In genomic region chr10:118595598-118596425, GRCh38 we compare ENCODE assay signal across 8 cellular contexts. TPM values are rescaled to one million over a fixed set of nuclear protein-coding genes. Genes with fewer than 3 reads are reported as not detected.
DNase-seq lines count a peak whose midpoint lies in the region; ATAC-seq and TF ChIP-seq lines count a peak whose summit lies in the region.

TSS of gene PRLHR (minus strand) at chr10:118595648. CDS start at chr10:118595244, 404 bp downstream.

- peak within 1 kb of the TSS; percentile 45 for H3K4me3 Mint-ChIP-seq in CD4-positive, alpha-beta T cell
- H3K4me3 Mint-ChIP-seq in activated T-helper 2 cell treated with anti-CD3 and anti-CD28 coated beads, Interferon-gamma antibody, Interleukin-2, Interleukin-4, amounts not matched to agents 10 μg/mL and 5 μg/mL and 100 μg/mL, durations not matched to agents 14 hours and 24 hours and 36 hours (ENCODE audit: low read depth) = no peak within 1 kb of the TSS

- no peaks in the 10 kb centered on the region for H3K79me2 ChIP-seq in HCT116 (ENCODE audit: insufficient read depth, low read length)

- ATAC-seq in CD4-positive, alpha-beta T cell (ENCODE audit: poor library complexity) = no peak
- ATAC-seq in HCT116 = no peak
- no peak for ATAC-seq in HG02885 (IDR thresholded peaks at IDR 0.05; ENCODE audit: poor library complexity, unreplicated experiment)
- no peak for ATAC-seq in psoas muscle

- BruUV-seq in HCT116 (replicated peaks; lab: Mats Ljungman, UMichigan) = no TSS peak

- CTCF ChIA-PET in CD4-positive, alpha-beta T cell (lab: Charles Lee) = no interaction called here
- CTCF ChIA-PET in HCT116 (lab: Charles Lee) = interaction anchor here (0.8 to 2.4 kb wide), 3 partner anchors 20 to 172 kb away, joined by 3 to 21 read pairs (median 3); no protein-coding TSS in a partner anchor

- no peak within 1 kb of the TSS for H3K27ac ChIP-seq in CD4-positive, alpha-beta T cell (ENCODE audit: low read depth, low read length)
- H3K27ac ChIP-seq in HCT116 (ENCODE audit: low read depth, low read length) = no peak within 1 kb of the TSS
- no peak within 1 kb of the TSS for H3K27ac ChIP-seq in psoas muscle

- no peak within 1 kb of the TSS for H3K9ac ChIP-seq in HCT116 (ENCODE audit: low read length)

- no peak within 1 kb of the TSS for H2AFZ ChIP-seq in HCT116 (ENCODE audit: low read depth, low read length, poor library complexity, severe bottlenecking)

- no peak within 1 kb of the TSS for H3K4me2 ChIP-seq in HCT116 (ENCODE audit: low read length)

- no peaks in the 10 kb centered on the region for H3K9me2 ChIP-seq in HCT116 (ENCODE audit: insufficient read depth)

- H3K27me3 Mint-ChIP-seq in CD4-positive, alpha-beta T cell = peaks cover 75% of the 10 kb centered on the region
- peaks cover 32% of the 10 kb centered on the region for H3K27me3 Mint-ChIP-seq in activated T-helper 2 cell treated with anti-CD3 and anti-CD28 coated beads, Interferon-gamma antibody, Interleukin-2, Interleukin-4, amounts not matched to agents 10 μg/mL and 5 μg/mL and 100 μg/mL, durations not matched to agents 14 hours and 24 hours and 36 hours (ENCODE audit: low read depth)

- RAD21 ChIA-PET in HCT116 (lab: Charles Lee; ENCODE audit: low non-redundant PET in 1 of 2, low total read pairs in 2 of 2, uncharacterized antibody in 2 of 2, unreplicated experiment in 2 of 2) = no interaction called here

- no peaks in the 10 kb centered on the region for H3K9me3 ChIP-seq in CD4-positive, alpha-beta T cell (ENCODE audit: control insufficient read depth, low read length)
- no peaks in the 10 kb centered on the region for H3K9me3 ChIP-seq in HCT116 (ENCODE audit: control insufficient read depth in 1 of 2, insufficient read depth in 1 of 2, low read depth in 1 of 2, low read length in 2 of 2)
- H3K9me3 ChIP-seq in psoas muscle = no peaks in the 10 kb centered on the region

- no peak for TF ChIP-seq POLR2A in HCT116 (IDR thresholded peaks at IDR 0.05; ENCODE audit: borderline replicate concordance, extremely low read depth, insufficient read depth, insufficient read length)

- H3K4me1 Mint-ChIP-seq in CD4-positive, alpha-beta T cell (ENCODE audit: low read depth) = peaks cover 32% of the 10 kb centered on the region
- H3K4me1 Mint-ChIP-seq in activated T-helper 2 cell treated with anti-CD3 and anti-CD28 coated beads, Interferon-gamma antibody, Interleukin-2, Interleukin-4, amounts not matched to agents 10 μg/mL and 5 μg/mL and 100 μg/mL, durations not matched to agents 14 hours and 24 hours and 36 hours (ENCODE audit: low read depth) = no peaks in the 10 kb centered on the region

- POLR2A ChIA-PET in CD4-positive, alpha-beta T cell (lab: Charles Lee) = interaction anchor here (0.9 kb wide), 1 partner anchor 10 kb away, joined by 3 read pairs; no protein-coding TSS in a partner anchor
- POLR2A ChIA-PET in HCT116 (lab: Charles Lee) = no interaction called here

- H3K9me3 Mint-ChIP-seq in CD4-positive, alpha-beta T cell = no peaks in the 10 kb centered on the region
- no peaks in the 10 kb centered on the region for H3K9me3 Mint-ChIP-seq in activated T-helper 2 cell treated with anti-CD3 and anti-CD28 coated beads, Interferon-gamma antibody, Interleukin-2, Interleukin-4, amounts not matched to agents 10 μg/mL and 5 μg/mL and 100 μg/mL, durations not matched to agents 14 hours and 24 hours and 36 hours

- H3K36me3 ChIP-seq in HCT116 (ENCODE audit: control insufficient read depth in 1 of 2, insufficient read depth in 2 of 2, low read length in 2 of 2) (no peaks in the 10 kb centered on the region), psoas muscle (ENCODE audit: insufficient read depth in 1 of 2, low read depth in 1 of 2) (no peaks in the 10 kb centered on the region)

- H3K27me3 ChIP-seq in CD4-positive, alpha-beta T cell (ENCODE audit: control insufficient read depth, insufficient read depth, low read length) = peaks cover 53% of the 10 kb centered on the region
- H3K27me3 ChIP-seq in HCT116 (ENCODE audit: insufficient read depth, low read length) = peaks cover 51% of the 10 kb centered on the region
- H3K27me3 ChIP-seq in psoas muscle (ENCODE audit: insufficient read depth in 3 of 3, low read length in 2 of 3) = peaks cover 4 to 79% (median 16%) of the 10 kb centered on the region in 3 donors

- no peak for TF ChIP-seq CTCF in CD4-positive, alpha-beta T cell (IDR thresholded peaks at IDR 0.05)
- TF ChIP-seq CTCF in HCT116 (IDR thresholded peaks at IDR 0.05 in 2 of 3, conservative IDR thresholded peaks at IDR 0.05 in 1 of 3; ENCODE audit: borderline replicate concordance in 1 of 3, insufficient read depth in 1 of 3, low read depth in 2 of 3, low read length in 2 of 3) = no peak
- TF ChIP-seq CTCF in psoas muscle (IDR thresholded peaks at IDR 0.05) = no peak

- no peaks in the 10 kb centered on the region for H3K36me3 Mint-ChIP-seq in CD4-positive, alpha-beta T cell (ENCODE audit: low read depth)
- H3K36me3 Mint-ChIP-seq in activated T-helper 2 cell treated with anti-CD3 and anti-CD28 coated beads, Interferon-gamma antibody, Interleukin-2, Interleukin-4, amounts not matched to agents 10 μg/mL and 5 μg/mL and 100 μg/mL, durations not matched to agents 14 hours and 24 hours and 36 hours (ENCODE audit: low read depth) = no peaks in the 10 kb centered on the region

- 2 to 4% (median 3%) methylated on average over 44 to 52 of the region's 52 CpGs for WGBS in psoas muscle, 3 donors

- H3K27ac Mint-ChIP-seq in CD4-positive, alpha-beta T cell = no peak within 1 kb of the TSS
- H3K27ac Mint-ChIP-seq in activated T-helper 2 cell treated with anti-CD3 and anti-CD28 coated beads, Interferon-gamma antibody, Interleukin-2, Interleukin-4, amounts not matched to agents 10 μg/mL and 5 μg/mL and 100 μg/mL, durations not matched to agents 14 hours and 24 hours and 36 hours = no peak within 1 kb of the TSS

- TF ChIP-seq RAD21 in HCT116 (IDR thresholded peaks at IDR 0.05; ENCODE audit: low read depth) = no peak

- H3K4me3 ChIP-seq in HCT116 (replicated peaks in 1 of 2; ENCODE audit: low read depth in 1 of 2, low read length in 2 of 2) = no peak within 1 kb of the TSS
- H3K4me3 ChIP-seq in psoas muscle = no peak within 1 kb of the TSS

- intact Hi-C loops in CD4-positive, alpha-beta T cell (cut with DNase I, micrococcal nuclease) = no loop called here
- intact Hi-C loops in HCT116 (cut with micrococcal nuclease) (loop anchor here (10.0 kb wide), 1 partner anchor 209 kb away; no protein-coding TSS in a partner anchor), psoas muscle (cut with DNase I) (no loop called here)
- intact Hi-C loops in activated T-helper 2 cell treated with anti-CD3 and anti-CD28 coated beads, Interferon-gamma antibody, Interleukin-2, Interleukin-4, amounts not matched to agents 10 μg/mL and 5 μg/mL and 100 μg/mL, durations not matched to agents 14 hours and 24 hours and 36 hours (cut with micrococcal nuclease) = no loop called here

- H3K4me1 ChIP-seq in HCT116 (ENCODE audit: control insufficient read depth in 1 of 2, insufficient read depth in 2 of 2, low read length in 2 of 2) = no peaks in the 10 kb centered on the region
- no peaks in the 10 kb centered on the region for H3K4me1 ChIP-seq in psoas muscle

- peak in 1 of 10 experiments; percentile 13 for DNase-seq in CD4-positive, alpha-beta T cell
- DNase-seq in HCT116 (ENCODE audit: low read depth, low spot score) = no peak
- peak; percentile 83 for DNase-seq in astrocyte of the hippocampus (ENCODE audit: low read depth, low spot score)
- DNase-seq in lung microvascular endothelial cell (ENCODE audit: low read depth in 2 of 2) = peak; percentile 23 to 36
- DNase-seq in effector CD4-positive, alpha-beta T cell = no peak
- no peak for DNase-seq in activated T-helper 2 cell treated with anti-CD3 and anti-CD28 coated beads, Interferon-gamma antibody, Interleukin-2, Interleukin-4, amounts not matched to agents 10 μg/mL and 5 μg/mL and 100 μg/mL, durations not matched to agents 14 hours and 24 hours and 36 hours (ENCODE audit: low spot score)
- no peak for DNase-seq in psoas muscle

- no peaks in the 10 kb centered on the region for H4K20me1 ChIP-seq in HCT116 (ENCODE audit: insufficient read depth)

TF ChIP-seq in HCT116, 20 proteins besides CTCF, POLR2A, EP300 and RAD21:
- peak; percentile 88 for TF ChIP-seq REST (IDR thresholded peaks at IDR 0.05; ENCODE audit: low read depth)
- TF ChIP-seq SRF (IDR thresholded peaks at IDR 0.05; ENCODE audit: low read depth) = no peak
- TF ChIP-seq CEBPB (IDR thresholded peaks at IDR 0.05; ENCODE audit: low read depth) = no peak
- TF ChIP-seq TCF7L2 (IDR thresholded peaks at IDR 0.05; ENCODE audit: borderline replicate concordance, extremely low read depth, insufficient read depth, insufficient read length) = peak; percentile 10
TF ChIP-seq in HCT116: peak in this region for 2.

RNA-seq across cellular contexts. Expression of gene PRLHR, which starts in this region (rescaled TPM):
- not detected for total RNA-seq in CD4-positive, alpha-beta T cell
- total RNA-seq in HCT116 (2021; ENCODE audit: unreplicated experiment) (not detected), lung microvascular endothelial cell (not detected in 2 replicates), psoas muscle (under 1 TPM in 1 of 4 donors, not detected in 3; 0.06 TPM)
- polyA plus RNA-seq in HCT116 (2012) = not detected in 2 replicates
- not detected in 2 replicates for total RNA-seq in activated T-helper 2 cell treated with anti-CD3 and anti-CD28 coated beads, Interferon-gamma antibody, Interleukin-2, Interleukin-4, amounts not matched to agents 10 μg/mL and 5 μg/mL and 100 μg/mL, durations not matched to agents 14 hours and 24 hours and 36 hours
- polyA plus RNA-seq in psoas muscle = under 1 TPM in 1 of 3 donors, not detected in 2; 0.01 TPM

Comparison
In these comparisons a context has a peak if more than half of its experiments do, and no peak if none do; other contexts are left out.
1. Peak in DNase-seq in lung microvascular endothelial cell; RNA of the gene not detected or under 1 TPM.